8 cellular contexts compared by ENCODE assay signal in genomic region chr1:30379684-30380624, GRCh38.
DNase-seq lines count a peak whose midpoint lies in the region; ATAC-seq and TF ChIP-seq lines count a peak whose summit lies in the region.

No MANE protein-coding gene starts in this region.

- TF ChIP-seq CTCF in type B pancreatic cell (conservative IDR thresholded peaks at IDR 0.05): peak; percentile 83

- no peaks in the 10 kb centered on the region for H3K36me3 Mint-ChIP-seq in activated T-cell treated with anti-CD3 and anti-CD28 coated beads, Interleukin-2, amount 50 U/mL, for 24 hours (ENCODE audit: low read depth)
- H3K36me3 Mint-ChIP-seq in naive thymus-derived CD4-positive, alpha-beta T cell: no peaks in the 10 kb centered on the region
- no peaks in the 10 kb centered on the region for H3K36me3 Mint-ChIP-seq in type B pancreatic cell

- CTCF ChIA-PET in naive thymus-derived CD4-positive, alpha-beta T cell (lab: Charles Lee): interaction anchor here (0.7 to 1.4 kb wide), 7 partner anchors 55 to 1150 kb away, joined by 3 to 9 read pairs (median 4); partner anchors contain the start of genes MECR and PTPRU

- DNase-seq in DMS 273 treated with DMSO at 0.1 percent for 48 hours (lab: John Stamatoyannopoulos, UW) (peak; percentile 21), HuH-7 (ENCODE audit: low spot score) (peak; percentile 77), NOMO-1 treated with dmso at 0.1 percent for 144 hours (lab: John Stamatoyannopoulos, UW; ENCODE audit: unreplicated experiment) (peak; percentile 73), fibroblast of peridontal ligament (ENCODE audit: extremely low read depth) (peak; percentile 82), type B pancreatic cell (ENCODE audit: extremely low spot score, unreplicated experiment) (no peak)
- DNase-seq in activated T-cell treated with anti-CD3 and anti-CD28 coated beads, Interleukin-2, amount 50 U/mL, for 24 hours: peak; percentile 52
- DNase-seq in naive thymus-derived CD4-positive, alpha-beta T cell: peak in 8 of 9 donors; percentile 28 to 66 (median 52)

- no peaks in the 10 kb centered on the region for H3K9me3 Mint-ChIP-seq in activated T-cell treated with anti-CD3 and anti-CD28 coated beads, Interleukin-2, amount 50 U/mL, for 24 hours
- H3K9me3 Mint-ChIP-seq in naive thymus-derived CD4-positive, alpha-beta T cell: no peaks in the 10 kb centered on the region
- H3K9me3 Mint-ChIP-seq in type B pancreatic cell: no peaks in the 10 kb centered on the region

- H3K27me3 ChIP-seq in naive thymus-derived CD4-positive, alpha-beta T cell (ENCODE audit: control insufficient read depth in 2 of 2, insufficient read depth in 2 of 2, low read length in 2 of 2): no peaks in the 10 kb centered on the region

- H3K36me3 ChIP-seq in naive thymus-derived CD4-positive, alpha-beta T cell (ENCODE audit: control insufficient read depth in 2 of 3, insufficient read depth in 3 of 3, low read length in 3 of 3): no peaks in the 10 kb centered on the region

- H3K9me3 ChIP-seq in naive thymus-derived CD4-positive, alpha-beta T cell (ENCODE audit: control insufficient read depth in 2 of 3, low read length in 3 of 3): no peaks in the 10 kb centered on the region

- H3K4me3 Mint-ChIP-seq in activated T-cell treated with anti-CD3 and anti-CD28 coated beads, Interleukin-2, amount 50 U/mL, for 24 hours: no peak overlapping the region
- H3K4me3 Mint-ChIP-seq in naive thymus-derived CD4-positive, alpha-beta T cell: peak overlapping the region in 1 of 10 donors; percentile 23
- no peak overlapping the region for H3K4me3 Mint-ChIP-seq in type B pancreatic cell

- H3K4me1 ChIP-seq in naive thymus-derived CD4-positive, alpha-beta T cell (ENCODE audit: control insufficient read depth in 2 of 2, insufficient read depth in 2 of 2, low read length in 2 of 2): no peaks in the 10 kb centered on the region

- POLR2A ChIA-PET in naive thymus-derived CD4-positive, alpha-beta T cell (lab: Charles Lee): interaction anchor here (1.0 kb wide), 1 partner anchor 1145 kb away, joined by 4 read pairs; no protein-coding TSS in a partner anchor

- ATAC-seq in naive thymus-derived CD4-positive, alpha-beta T cell: peak; percentile 71
- no peak for ATAC-seq in HG03442 (IDR thresholded peaks at IDR 0.05; ENCODE audit: unreplicated experiment)

- H3K4me1 Mint-ChIP-seq in activated T-cell treated with anti-CD3 and anti-CD28 coated beads, Interleukin-2, amount 50 U/mL, for 24 hours (ENCODE audit: low read depth): peaks cover 2% of the 10 kb centered on the region
- H3K4me1 Mint-ChIP-seq in naive thymus-derived CD4-positive, alpha-beta T cell: peaks cover 0 to 9% (median 4%) of the 10 kb centered on the region in 7 donors
- peaks cover 48% of the 10 kb centered on the region for H3K4me1 Mint-ChIP-seq in type B pancreatic cell (ENCODE audit: unreplicated experiment)

- H3K27ac ChIP-seq in naive thymus-derived CD4-positive, alpha-beta T cell (ENCODE audit: low read depth, low read length): no peak overlapping the region

- H3K27ac Mint-ChIP-seq in activated T-cell treated with anti-CD3 and anti-CD28 coated beads, Interleukin-2, amount 50 U/mL, for 24 hours: no peak overlapping the region
- no peak overlapping the region for H3K27ac Mint-ChIP-seq in naive thymus-derived CD4-positive, alpha-beta T cell
- H3K27ac Mint-ChIP-seq in type B pancreatic cell: peak overlapping the region; percentile 74

- no peak overlapping the region for H3K4me3 ChIP-seq in naive thymus-derived CD4-positive, alpha-beta T cell (ENCODE audit: low read length)

- H3K27me3 Mint-ChIP-seq in activated T-cell treated with anti-CD3 and anti-CD28 coated beads, Interleukin-2, amount 50 U/mL, for 24 hours: peaks cover 15% of the 10 kb centered on the region
- H3K27me3 Mint-ChIP-seq in naive thymus-derived CD4-positive, alpha-beta T cell: peaks cover 0 to 23% (median 12%) of the 10 kb centered on the region in 5 donors
- peaks cover 7% of the 10 kb centered on the region for H3K27me3 Mint-ChIP-seq in type B pancreatic cell

- intact Hi-C loops in naive thymus-derived CD4-positive, alpha-beta T cell (cut with micrococcal nuclease): loop anchor here (1.0 to 10.0 kb wide), 2 partner anchors 325 to 1144 kb away; partner anchors contain the start of gene PTPRU (in 1 of the 2)
